8 cellular contexts compared by ENCODE assay signal in the genomic region with DNA sequence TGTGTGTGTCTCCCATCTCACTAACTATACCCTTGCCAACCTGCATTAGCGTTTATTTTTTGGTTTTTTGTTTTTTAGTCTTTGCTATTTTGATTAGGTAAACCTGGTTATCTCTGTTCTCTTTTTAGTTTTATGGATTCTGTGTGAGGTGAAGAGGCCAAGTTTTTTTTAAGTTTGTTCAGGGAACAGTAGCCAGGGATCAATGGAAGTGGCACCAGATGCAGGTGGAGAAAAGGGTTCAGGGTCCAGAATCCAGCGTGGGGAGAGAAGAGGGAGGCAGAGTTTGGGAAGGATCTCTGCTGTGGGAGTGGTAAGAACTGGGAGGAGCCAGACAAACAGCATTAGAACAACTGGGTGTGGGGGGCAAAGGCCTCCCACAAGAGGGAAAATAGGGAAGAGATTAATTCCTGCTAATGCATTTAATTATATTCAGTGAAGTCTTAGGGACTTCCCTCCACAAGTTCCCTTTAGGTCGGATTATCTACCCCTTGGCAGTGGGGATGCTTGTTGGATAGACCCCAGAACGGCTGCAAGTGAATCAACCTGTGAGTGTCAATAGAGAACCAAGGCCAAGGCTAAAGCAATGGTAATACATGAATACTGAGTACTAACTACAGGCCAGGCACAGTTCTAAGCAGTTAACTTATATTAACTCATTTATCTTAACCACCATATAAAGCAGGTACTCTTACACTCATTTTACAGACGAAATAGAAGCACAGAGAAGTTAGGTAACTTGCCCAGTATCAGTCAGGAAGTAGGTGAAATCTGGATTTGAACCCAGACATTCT. TPM values are rescaled to one million over a fixed set of nuclear protein-coding genes. Genes with fewer than 3 reads are reported as not detected.
DNase-seq lines count a peak whose midpoint lies in the region; ATAC-seq and TF ChIP-seq lines count a peak whose summit lies in the region.

No MANE protein-coding gene starts in this region.

- peaks cover 20% of the 10 kb centered on the region for H3K4me1 ChIP-seq in NT2/D1 (ENCODE audit: insufficient read depth, insufficient read length)
- H3K4me1 ChIP-seq in endodermal cell (ENCODE audit: control insufficient read depth, insufficient read depth, low read length): peaks cover 7% of the 10 kb centered on the region

- ATAC-seq in HG03135 (IDR thresholded peaks at IDR 0.05; ENCODE audit: unreplicated experiment) (no peak), GM19324 (IDR thresholded peaks at IDR 0.05; ENCODE audit: low FRiP score, unreplicated experiment) (no peak)

- H3K27ac ChIP-seq in endodermal cell (ENCODE audit: low read depth, low read length): no peak overlapping the region

- DNase-seq in D341Med (ENCODE audit: low spot score): peak; percentile 36
- DNase-seq in NT2/D1 (ENCODE audit: low read depth, low spot score): no peak
- peak; percentile 43 for DNase-seq in endodermal cell
- no peak for DNase-seq in osteocyte (ENCODE audit: extremely low spot score, unreplicated experiment)
- no peak for DNase-seq in NCI-H2196 (lab: John Stamatoyannopoulos, UW; ENCODE audit: unreplicated experiment)
- no peak for DNase-seq in NCI-H2107 (lab: John Stamatoyannopoulos, UW)

- WGBS in endodermal cell (ENCODE audit: insufficient coverage in 1 of 2, insufficient read length in 1 of 2), 2 experiments: 40 to 77% methylated on average over 1 to 5 of the region's 5 CpGs

- H3K4me3 ChIP-seq in NT2/D1 (ENCODE audit: insufficient read length, low read depth) (peak overlapping the region; percentile 83), endodermal cell (ENCODE audit: low read length) (peak overlapping the region; percentile 95)

- H3K27ac Mint-ChIP-seq in endodermal cell (peak overlapping the region; percentile 79), osteocyte (ENCODE audit: unreplicated experiment) (peak overlapping the region; percentile 97)

- peaks cover 17% of the 10 kb centered on the region for H3K36me3 ChIP-seq in NT2/D1 (ENCODE audit: insufficient read depth, insufficient read length, low read length)
- no peaks in the 10 kb centered on the region for H3K36me3 ChIP-seq in endodermal cell (ENCODE audit: control insufficient read depth, insufficient read depth, low read length)

- TF ChIP-seq CTCF in endodermal cell (conservative IDR thresholded peaks at IDR 0.05) (no peak), osteocyte (IDR thresholded peaks at IDR 0.05) (no peak)

- H3K9me3 ChIP-seq in NT2/D1 (ENCODE audit: insufficient read depth, low read length): no peaks in the 10 kb centered on the region
- H3K9me3 ChIP-seq in endodermal cell (ENCODE audit: control insufficient read depth, low read length): no peaks in the 10 kb centered on the region

- H3K9ac ChIP-seq in NT2/D1 (ENCODE audit: insufficient read length, low read depth): peak overlapping the region; percentile 43
- no peak overlapping the region for H3K9ac ChIP-seq in endodermal cell (ENCODE audit: extremely low read depth, low read length, poor library complexity, severe bottlenecking)

- H3K9me3 Mint-ChIP-seq in endodermal cell (no peaks in the 10 kb centered on the region), osteocyte (ENCODE audit: unreplicated experiment) (no peaks in the 10 kb centered on the region)

- peak overlapping the region; percentile 91 for H3K4me3 Mint-ChIP-seq in endodermal cell
- H3K4me3 Mint-ChIP-seq in osteocyte (ENCODE audit: unreplicated experiment): peak overlapping the region; percentile 95

- H3K27me3 ChIP-seq in NT2/D1 (ENCODE audit: insufficient read depth, insufficient read length) (no peaks in the 10 kb centered on the region), endodermal cell (ENCODE audit: control insufficient read depth, insufficient read depth, low read length, poor library complexity, severe bottlenecking) (no peaks in the 10 kb centered on the region)

- peaks cover 23% of the 10 kb centered on the region for H3K4me1 Mint-ChIP-seq in endodermal cell
- peaks cover 40% of the 10 kb centered on the region for H3K4me1 Mint-ChIP-seq in osteocyte (ENCODE audit: unreplicated experiment)

- no peaks in the 10 kb centered on the region for H3K36me3 Mint-ChIP-seq in endodermal cell (ENCODE audit: low read depth)
- H3K36me3 Mint-ChIP-seq in osteocyte (ENCODE audit: unreplicated experiment): no peaks in the 10 kb centered on the region

- H3K27me3 Mint-ChIP-seq in endodermal cell (ENCODE audit: insufficient read depth) (no peaks in the 10 kb centered on the region), osteocyte (ENCODE audit: unreplicated experiment) (no peaks in the 10 kb centered on the region)

RNA-seq across cellular contexts. Expression of a gene that starts 0.6 kb away (rescaled TPM):
- not detected for total RNA-seq in endodermal cell
- polyA plus RNA-seq in endodermal cell (2013, experiment 1 of 2): not detected
- polyA plus RNA-seq in endodermal cell (2013, experiment 2 of 2): not detected
- not detected in 2 replicates for total RNA-seq in osteocyte

RNA-seq across cellular contexts. Expression of a gene that starts 0.8 kb away (rescaled TPM):
- total RNA-seq in endodermal cell (10 to 100 TPM; 55.7 to 69.3 TPM), osteocyte (59.4 and 64.0 TPM in 2 replicates)
- 68.6 TPM for polyA plus RNA-seq in endodermal cell (2013, experiment 1 of 2)
- 68.8 TPM for polyA plus RNA-seq in endodermal cell (2013, experiment 2 of 2)

RNA-seq across cellular contexts. Expression of a gene that starts 37.1 kb away (rescaled TPM):
- 10 to 100 TPM; 20.1 to 28.5 TPM for total RNA-seq in endodermal cell
- polyA plus RNA-seq in endodermal cell (2013, experiment 1 of 2): 21.7 TPM
- 16.9 TPM for polyA plus RNA-seq in endodermal cell (2013, experiment 2 of 2)
- 24.3 and 25.1 TPM in 2 replicates for total RNA-seq in osteocyte

RNA-seq across cellular contexts. Expression of a gene that starts 49.0 kb away (rescaled TPM):
- total RNA-seq in endodermal cell (10 to 100 TPM; 18.4 to 30.3 TPM), osteocyte (38.6 and 39.0 TPM in 2 replicates)
- 68.2 TPM for polyA plus RNA-seq in endodermal cell (2013, experiment 1 of 2)
- polyA plus RNA-seq in endodermal cell (2013, experiment 2 of 2): 52.4 TPM

Comparison
In these comparisons a context has a peak if more than half of its experiments do, and no peak if none do; other contexts are left out.
1. DNase-seq: peak in D341Med (single experiment) and endodermal cell (single experiment); none in NT2/D1 (single experiment), osteocyte (single experiment), NCI-H2196 (single experiment) and NCI-H2107 (single experiment).